1 cellular context compared by ENCODE assay signal in genomic region chrX:48937065-48937907, GRCh38.
TF ChIP-seq lines count a peak whose summit lies in the region.

No MANE protein-coding gene starts in this region.

TF ChIP-seq in K562, 482 proteins besides CTCF, POLR2A, EP300 and RAD21 (continued from another document):
- peak; percentile 75 to 89 for TF ChIP-seq MNT (conservative IDR thresholded peaks at IDR 0.05)
- TF ChIP-seq NR3C1 (CRISPR knock-in tag; IDR thresholded peaks at IDR 0.05) = no peak
- TF ChIP-seq GABPB2 (CRISPR knock-in tag; conservative IDR thresholded peaks at IDR 0.05) = no peak
